Comparison of ENCODE assay signal across 8 cellular contexts in genomic region chr13:27619093-27619705, GRCh38. TPM values are rescaled to one million over a fixed set of nuclear protein-coding genes. Genes with fewer than 3 reads are reported as not detected.
A peak's percentile ranks its signal among the peaks of the same experiment; 100 is the strongest.
DNase-seq lines count a peak whose midpoint lies in the region; ATAC-seq and TF ChIP-seq lines count a peak whose summit lies in the region.

No MANE protein-coding gene starts in this region.

- H3K4me1 Mint-ChIP-seq in MCF 10A (ENCODE audit: insufficient read depth, unreplicated experiment) = peaks cover 36% of the 10 kb centered on the region

- CTCF ChIA-PET in MCF 10A (lab: Yijun Ruan, JAX) = interaction anchor here (0.5 to 2.1 kb wide), 7 partner anchors 12 to 1101 kb away, joined by 3 to 10 read pairs (median 3); no protein-coding TSS in a partner anchor

- no peak for ATAC-seq in HG03432 (IDR thresholded peaks at IDR 0.05; ENCODE audit: unreplicated experiment)
- ATAC-seq in HG03280 (IDR thresholded peaks at IDR 0.05; ENCODE audit: unreplicated experiment) = no peak

- BruUV-seq in MCF 10A (replicated peaks; lab: Mats Ljungman, UMichigan) = no TSS peak

- WGBS in mesodermal cell (ENCODE audit: insufficient coverage in 2 of 2), 2 experiments = 59 to 72% methylated on average over 4 to 5 of the region's 10 CpGs

- H3K9me3 ChIP-seq in HUES48 (ENCODE audit: control insufficient read depth, insufficient read depth, low read length) (no peaks in the 10 kb centered on the region), mesodermal cell (ENCODE audit: control insufficient read depth, low read length) (peaks cover 16% of the 10 kb centered on the region)

- TF ChIP-seq CTCF in 22Rv1 (IDR thresholded peaks at IDR 0.05) (no peak), MCF 10A (IDR thresholded peaks at IDR 0.05; ENCODE audit: unreplicated experiment) (no peak)

- H3K9ac ChIP-seq in HUES48 (ENCODE audit: low read depth, low read length) = no peak overlapping the region

- no peaks in the 10 kb centered on the region for H3K27me3 ChIP-seq in HUES48 (ENCODE audit: control insufficient read depth, insufficient read depth, low read length)

- H3K36me3 ChIP-seq in HUES48 (ENCODE audit: control insufficient read depth, insufficient read depth, low read length) (peaks cover 17% of the 10 kb centered on the region), mesodermal cell (ENCODE audit: control insufficient read depth, insufficient read depth, low read length) (peaks cover 26% of the 10 kb centered on the region)

- H3K9me3 Mint-ChIP-seq in MCF 10A (ENCODE audit: unreplicated experiment) = no peaks in the 10 kb centered on the region

- H3K4me3 Mint-ChIP-seq in MCF 10A (ENCODE audit: unreplicated experiment) = peak overlapping the region; percentile 93

- intact Hi-C loops in MCF 10A (cut with micrococcal nuclease) = no loop called here

- H3K27ac ChIP-seq in 22Rv1 = peak overlapping the region; percentile 98
- H3K27ac ChIP-seq in HUES48 (ENCODE audit: low read depth, low read length) = no peak overlapping the region
- no peak overlapping the region for H3K27ac ChIP-seq in mesodermal cell (ENCODE audit: low read depth, low read length, severe bottlenecking)

- H3K27me3 Mint-ChIP-seq in MCF 10A (ENCODE audit: insufficient read depth, unreplicated experiment) = no peaks in the 10 kb centered on the region

- H3K4me1 ChIP-seq in HUES48 (ENCODE audit: control insufficient read depth, insufficient read depth, low read length) (peaks cover 34% of the 10 kb centered on the region), mesodermal cell (ENCODE audit: control insufficient read depth, insufficient read depth, low read length, poor library complexity, severe bottlenecking) (no peaks in the 10 kb centered on the region)

- peak overlapping the region; percentile 98 for H3K4me3 ChIP-seq in HUES48 (ENCODE audit: low read depth, low read length)
- peak overlapping the region; percentile 82 for H3K4me3 ChIP-seq in mesodermal cell (ENCODE audit: extremely low read depth, insufficient read depth, low read length, poor library complexity, severe bottlenecking)

- POLR2A ChIA-PET in MCF 10A (lab: Yijun Ruan, JAX) = interaction anchor here (0.6 to 8.6 kb wide), 28 partner anchors 8 to 534 kb away, joined by 3 to 226 read pairs (median 11); partner anchors contain the start of genes GTF3A and MTIF3

- H3K36me3 Mint-ChIP-seq in MCF 10A (ENCODE audit: insufficient read depth, unreplicated experiment) = peaks cover 19% of the 10 kb centered on the region

- DNase-seq in MCF 10A (ENCODE audit: unreplicated experiment) = peak; percentile 30
- DNase-seq in iPS-NIHi7 (ENCODE audit: extremely low spot score) = no peak
- no peak for DNase-seq in mesenteric fat pad (ENCODE audit: low spot score)

- H3K27ac Mint-ChIP-seq in MCF 10A (ENCODE audit: low read depth, unreplicated experiment) = peak overlapping the region; percentile 0

RNA-seq across cellular contexts. Expression of gene LNX2, which starts 1.1 kb away (rescaled TPM):
- total RNA-seq in MCF 10A (2022) = 12.3 and 15.6 TPM in 2 replicates
- polyA plus RNA-seq in mesodermal cell (2013, experiment 1 of 2) = 7.9 TPM
- polyA plus RNA-seq in mesodermal cell (2013, experiment 2 of 2) = 9.3 TPM
- total RNA-seq in mesenteric fat pad = 4.0 TPM

RNA-seq across cellular contexts. Expression of gene POLR1D, which starts 2.5 kb away (rescaled TPM):
- 123 and 146 TPM in 2 replicates for total RNA-seq in MCF 10A (2022)
- 160 TPM for polyA plus RNA-seq in mesodermal cell (2013, experiment 1 of 2)
- polyA plus RNA-seq in mesodermal cell (2013, experiment 2 of 2) = 162 TPM
- total RNA-seq in mesenteric fat pad = 63.0 TPM
